8 cellular contexts compared by ENCODE assay signal in the genomic region with DNA sequence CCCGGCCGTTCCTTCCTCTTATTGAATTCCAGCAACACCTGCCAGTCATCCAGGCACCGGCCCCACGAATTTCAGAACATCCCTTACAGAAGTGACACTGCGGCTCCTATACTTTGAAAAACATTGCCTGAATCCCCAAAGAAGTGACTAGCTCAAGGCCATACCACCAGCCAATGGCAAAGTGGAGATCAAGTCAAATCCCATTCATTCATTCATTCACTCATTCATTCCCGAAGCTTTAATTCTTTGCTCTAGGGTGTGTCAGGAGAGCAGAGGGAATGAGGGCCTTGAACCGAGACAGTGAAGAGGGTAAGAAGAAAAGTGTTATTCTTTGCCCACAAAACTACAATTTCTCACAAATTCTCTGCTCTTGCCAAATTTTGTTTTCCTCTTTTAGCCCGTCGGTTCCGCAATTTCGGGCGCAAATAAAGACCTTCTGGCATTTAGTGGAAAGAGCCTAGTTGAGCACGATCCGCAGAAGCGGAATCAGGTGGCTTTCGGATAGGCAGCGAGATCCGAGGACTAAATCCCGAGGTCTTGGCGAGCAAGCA.
DNase-seq lines count a peak whose midpoint lies in the region; ATAC-seq, FAIRE-seq and TF ChIP-seq lines count a peak whose summit lies in the region.

No MANE protein-coding gene starts in this region.

- peaks cover 12% of the 10 kb centered on the region for H3K36me3 Mint-ChIP-seq in stimulated activated naive CD8-positive, alpha-beta T cell treated with anti-CD3 and anti-CD28 coated beads, Interleukin-15, Interleukin-2, amounts not matched to agents 100 ng/mL and 50 ng/mL, for 24 hours (ENCODE audit: low read depth)
- no peaks in the 10 kb centered on the region for H3K36me3 Mint-ChIP-seq in memory B cell

- no peak for FAIRE-seq in HTR-8/SVneo (lab: Jason Lieb, UNC)

- ATAC-seq in stimulated activated naive CD8-positive, alpha-beta T cell treated with anti-CD3 and anti-CD28 coated beads, Interleukin-15, Interleukin-2, amounts not matched to agents 100 U/mL and 50 U/mL, for 24 hours = no peak
- no peak for ATAC-seq in memory B cell (ENCODE audit: low read depth)
- no peak for ATAC-seq in GM21515 (IDR thresholded peaks at IDR 0.05; ENCODE audit: unreplicated experiment)

- peaks cover 7% of the 10 kb centered on the region for H3K4me1 Mint-ChIP-seq in stimulated activated naive CD8-positive, alpha-beta T cell treated with anti-CD3 and anti-CD28 coated beads, Interleukin-15, Interleukin-2, amounts not matched to agents 100 ng/mL and 50 ng/mL, for 24 hours (ENCODE audit: low read depth)
- peaks cover 5% of the 10 kb centered on the region for H3K4me1 Mint-ChIP-seq in memory B cell

- H3K4me3 Mint-ChIP-seq in stimulated activated naive CD8-positive, alpha-beta T cell treated with anti-CD3 and anti-CD28 coated beads, Interleukin-15, Interleukin-2, amounts not matched to agents 100 ng/mL and 50 ng/mL, for 24 hours = peak overlapping the region; percentile 65
- peak overlapping the region; percentile 64 for H3K4me3 Mint-ChIP-seq in memory B cell

- TF ChIP-seq CTCF in astrocyte of the spinal cord (IDR thresholded peaks at IDR 0.05; ENCODE audit: low read depth, low read length) (no peak), GM20000 (IDR thresholded peaks at IDR 0.05; ENCODE audit: extremely low read depth, missing control alignments) (no peak)

- no peaks in the 10 kb centered on the region for H3K9me3 Mint-ChIP-seq in stimulated activated naive CD8-positive, alpha-beta T cell treated with anti-CD3 and anti-CD28 coated beads, Interleukin-15, Interleukin-2, amounts not matched to agents 100 ng/mL and 50 ng/mL, for 24 hours
- no peaks in the 10 kb centered on the region for H3K9me3 Mint-ChIP-seq in memory B cell

- in situ Hi-C loops in astrocyte of the spinal cord (cut with HindIII; ENCODE audit: low sequenced_read_pairs) = no loop called here

- peak overlapping the region; percentile 51 for H3K4me3 ChIP-seq in astrocyte of the spinal cord (ENCODE audit: low read depth, low read length)

- DNase-seq in stimulated activated naive CD8-positive, alpha-beta T cell treated with anti-CD3 and anti-CD28 coated beads, Interleukin-15, Interleukin-2, amounts not matched to agents 100 U/mL and 50 U/mL, for 24 hours = no peak
- no peak for DNase-seq in astrocyte of the spinal cord (ENCODE audit: low read depth, low spot score)
- DNase-seq in memory B cell (ENCODE audit: low spot score in 2 of 2) = no peak
- DNase-seq in HTR-8/SVneo (ENCODE audit: insufficient read length, low spot score) = no peak
- no peak for DNase-seq in GM20000 (ENCODE audit: low spot score)
- DNase-seq in activated CD4-positive, alpha-beta T cell treated with anti-CD3 and anti-CD28 coated beads, Interleukin-2, amount 50 U/mL, for 48 hours = no peak

- H3K27me3 Mint-ChIP-seq in stimulated activated naive CD8-positive, alpha-beta T cell treated with anti-CD3 and anti-CD28 coated beads, Interleukin-15, Interleukin-2, amounts not matched to agents 100 ng/mL and 50 ng/mL, for 24 hours = peaks cover 21% of the 10 kb centered on the region
- no peaks in the 10 kb centered on the region for H3K27me3 Mint-ChIP-seq in memory B cell

- H3K27ac Mint-ChIP-seq in stimulated activated naive CD8-positive, alpha-beta T cell treated with anti-CD3 and anti-CD28 coated beads, Interleukin-15, Interleukin-2, amounts not matched to agents 100 ng/mL and 50 ng/mL, for 24 hours = no peak overlapping the region
- H3K27ac Mint-ChIP-seq in memory B cell = no peak overlapping the region
